19 cellular contexts compared by ENCODE assay signal in the genomic region with DNA sequence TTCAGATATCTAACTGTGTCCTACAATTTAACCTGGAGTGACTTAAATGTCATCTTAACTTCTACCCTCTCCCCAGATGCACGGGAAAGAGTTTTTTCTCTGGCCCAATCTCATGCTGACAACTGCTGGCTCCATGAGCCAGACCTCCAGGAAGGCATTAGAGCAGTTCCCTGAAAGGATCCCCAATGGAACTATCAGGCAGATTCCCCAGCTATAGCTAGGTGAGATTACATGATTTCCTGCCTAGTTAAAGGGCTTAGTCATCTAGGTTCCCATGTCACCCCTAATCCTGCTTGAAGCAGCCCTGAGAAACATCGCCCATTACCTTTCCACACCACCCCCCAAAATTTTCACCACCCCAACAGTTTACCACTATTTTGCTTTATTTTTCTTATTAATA.
DNase-seq lines count a peak whose midpoint lies in the region; ATAC-seq and TF ChIP-seq lines count a peak whose summit lies in the region.
"Had no signal": no experiment of that assay in that cellular context is flagged by ENCODE, and none has a peak within 500 bp of the region (broad histone marks: within the 10 kb centered on the region; RNA-seq: fewer than 3 reads in every experiment).

No MANE protein-coding gene starts in this region.

- H3K9me3 ChIP-seq in HUES6 (ENCODE audit: control insufficient read depth, insufficient read depth, low read depth, low read length), result peaks cover 39% of the 10 kb centered on the region
- H3K9me3 ChIP-seq in esophagus muscularis mucosa, result peaks cover 0 to 9% (median 4%) of the 10 kb centered on the region in 4 donors

- TF ChIP-seq EP300 in esophagus muscularis mucosa (IDR thresholded peaks at IDR 0.05), result no peak

- WGBS in esophagus muscularis mucosa, result 77% methylated on average over 2 of the region's 2 CpGs

- intact Hi-C loops in esophagus muscularis mucosa (cut with DNase I), result no loop called here

- H3K36me3 ChIP-seq in HUES6 (ENCODE audit: control insufficient read depth, insufficient read depth, low read length), result peaks cover 9% of the 10 kb centered on the region; the same call in 1 of the 2 replicates
- no peaks in the 10 kb centered on the region for H3K36me3 ChIP-seq in esophagus muscularis mucosa
- H3K36me3 ChIP-seq: BLaER1 treated with 17β-estradiol and CSF1 and Interleukin-3, amounts not matched to agents 10 nM and 100 nM had no signal

- H3K36me3 Mint-ChIP-seq in progenitor cell of endocrine pancreas (ENCODE audit: insufficient read depth), result peaks cover 3% of the 10 kb centered on the region
- H3K36me3 Mint-ChIP-seq: CD8-positive, alpha-beta T cell had no signal

- H3K27ac ChIP-seq in HUES6 (ENCODE audit: low read depth, low read length) (peak overlapping the region; percentile 70; the same call in 1 of the 2 replicates), esophagus muscularis mucosa (replicated peaks in 1 of 4) (no peak overlapping the region)
- H3K27ac ChIP-seq: 22Rv1; BLaER1 treated with 17β-estradiol and CSF1 and Interleukin-3, amounts not matched to agents 10 nM and 100 nM; KMS-11 had no signal

- TF ChIP-seq CTCF in esophagus muscularis mucosa (IDR thresholded peaks at IDR 0.05), result no peak
- no peak for TF ChIP-seq CTCF in progenitor cell of endocrine pancreas (IDR thresholded peaks at IDR 0.05; ENCODE audit: unreplicated experiment)

- H3K4me1 Mint-ChIP-seq in progenitor cell of endocrine pancreas (ENCODE audit: low read depth), result peaks cover 23% of the 10 kb centered on the region
- H3K4me1 Mint-ChIP-seq: B cell had no signal

- H3K4me1 ChIP-seq in HUES6 (ENCODE audit: control insufficient read depth, insufficient read depth, low read length), result no peaks in the 10 kb centered on the region; the same call in 1 of the 2 replicates
- no peaks in the 10 kb centered on the region for H3K4me1 ChIP-seq in esophagus muscularis mucosa
- H3K4me1 ChIP-seq: BLaER1 treated with 17β-estradiol and CSF1 and Interleukin-3, amounts not matched to agents 10 nM and 100 nM had no signal

- H3K4me3 ChIP-seq in HUES6 (ENCODE audit: low read depth, low read length) (no peak overlapping the region), esophagus muscularis mucosa (no peak overlapping the region)
- H3K4me3 ChIP-seq: BLaER1 treated with 17β-estradiol and CSF1 and Interleukin-3, amounts not matched to agents 10 nM and 100 nM had no signal

- H3K27ac Mint-ChIP-seq in progenitor cell of endocrine pancreas, result peak overlapping the region; percentile 3
- H3K27ac Mint-ChIP-seq: B cell; CD8-positive, alpha-beta T cell; HFFc6 had no signal

- H3K9ac ChIP-seq in HUES6 (ENCODE audit: low read length), result peak overlapping the region; percentile 54
- H3K9ac ChIP-seq: BLaER1 treated with 17β-estradiol and CSF1 and Interleukin-3, amounts not matched to agents 10 nM and 100 nM; KMS-11 had no signal

- H3K27me3 ChIP-seq in HUES6 (ENCODE audit: control insufficient read depth, insufficient read depth, low read length) (no peaks in the 10 kb centered on the region), esophagus muscularis mucosa (no peaks in the 10 kb centered on the region)
- H3K27me3 ChIP-seq: BLaER1 treated with 17β-estradiol and CSF1 and Interleukin-3, amounts not matched to agents 10 nM and 100 nM had no signal

- H3K4me3 Mint-ChIP-seq in progenitor cell of endocrine pancreas (ENCODE audit: low read depth), result no peak overlapping the region
- H3K4me3 Mint-ChIP-seq: B cell; CD8-positive, alpha-beta T cell; HFFc6 had no signal

- H3K27me3 Mint-ChIP-seq in progenitor cell of endocrine pancreas, result peaks cover 3% of the 10 kb centered on the region
- H3K27me3 Mint-ChIP-seq: B cell had no signal

- H3K9me3 Mint-ChIP-seq in progenitor cell of endocrine pancreas (ENCODE audit: low read depth), result peaks cover 30% of the 10 kb centered on the region

- no peak for ATAC-seq in HG03280 (IDR thresholded peaks at IDR 0.05; ENCODE audit: unreplicated experiment)
- ATAC-seq: CD8-positive, alpha-beta T cell; HCT116 had no signal

- DNase-seq in A172 (ENCODE audit: low spot score) (peak; percentile 8), esophagus muscularis mucosa (ENCODE audit: extremely low spot score) (peak; percentile 72), progenitor cell of endocrine pancreas (ENCODE audit: low spot score, unreplicated experiment) (no peak), dermis blood vessel endothelial cell (no peak), islet precursor cell (no peak)
- DNase-seq: Calu3; CD8-positive, alpha-beta T cell; DMS53; GDM1; GOT3; H7; HFFc6 had no signal

- no peak for TF ChIP-seq POLR2A in esophagus muscularis mucosa (IDR thresholded peaks at IDR 0.05; ENCODE audit: low read depth)

Comparison
In these comparisons a context has a peak if more than half of its experiments do, and no peak if none do; other contexts are left out.
1. DNase-seq: peak in A172 (single experiment) and esophagus muscularis mucosa (single experiment); none in progenitor cell of endocrine pancreas (single experiment), dermis blood vessel endothelial cell (single experiment) and islet precursor cell (single experiment).